11 cellular contexts compared by ENCODE assay signal in the genomic region with DNA sequence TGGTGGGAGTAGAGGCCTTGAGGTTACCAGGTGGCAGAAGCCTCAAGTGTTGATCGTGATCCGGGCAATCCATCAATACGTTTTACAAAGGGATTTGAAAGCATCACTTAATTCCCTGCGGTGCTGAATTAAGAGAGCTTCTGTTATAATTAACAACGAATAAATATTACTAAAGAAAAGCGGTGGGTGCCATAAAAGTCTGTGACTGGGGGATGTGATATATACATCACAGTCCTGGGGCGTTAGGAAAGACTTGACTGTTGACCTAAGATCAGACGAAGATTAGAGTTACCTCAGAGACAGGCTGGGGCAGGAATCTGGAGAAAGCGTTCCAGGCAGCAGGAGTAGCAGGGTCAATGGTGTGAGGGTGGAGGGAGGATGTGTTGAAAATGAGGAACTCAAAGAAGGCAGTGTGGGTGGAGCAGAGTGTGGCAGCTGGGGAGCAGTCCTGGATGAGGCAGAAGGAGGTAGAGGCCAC. TPM values are rescaled to one million over a fixed set of nuclear protein-coding genes. Genes with fewer than 3 reads are reported as not detected.
DNase-seq lines count a peak whose midpoint lies in the region; ATAC-seq and TF ChIP-seq lines count a peak whose summit lies in the region.
"Had no signal": no experiment of that assay in that cellular context is flagged by ENCODE, and none has a peak within 500 bp of the region (broad histone marks: within the 10 kb centered on the region; RNA-seq: fewer than 3 reads in every experiment).

No MANE protein-coding gene starts in this region.

- H3K36me3 Mint-ChIP-seq in activated naive CD8-positive, alpha-beta T cell treated with anti-CD3 and anti-CD28 coated beads, Interleukin-2, amount 50 U/mL, for 24 hours (ENCODE audit: low read depth), result no peaks in the 10 kb centered on the region
- no peaks in the 10 kb centered on the region for H3K36me3 Mint-ChIP-seq in osteocyte (ENCODE audit: unreplicated experiment)

- no peak overlapping the region for H3K27ac Mint-ChIP-seq in activated naive CD8-positive, alpha-beta T cell treated with anti-CD3 and anti-CD28 coated beads, Interleukin-2, amount 50 U/mL, for 24 hours
- H3K27ac Mint-ChIP-seq in osteocyte (ENCODE audit: unreplicated experiment), result no peak overlapping the region

- H3K4me3 Mint-ChIP-seq in activated naive CD8-positive, alpha-beta T cell treated with anti-CD3 and anti-CD28 coated beads, Interleukin-2, amount 50 U/mL, for 24 hours, result no peak overlapping the region
- H3K4me3 Mint-ChIP-seq in osteocyte (ENCODE audit: unreplicated experiment), result no peak overlapping the region

- no peaks in the 10 kb centered on the region for H3K9me3 Mint-ChIP-seq in activated naive CD8-positive, alpha-beta T cell treated with anti-CD3 and anti-CD28 coated beads, Interleukin-2, amount 50 U/mL, for 24 hours
- H3K9me3 Mint-ChIP-seq in osteocyte (ENCODE audit: unreplicated experiment), result peaks cover 3% of the 10 kb centered on the region

- no peaks in the 10 kb centered on the region for H3K27me3 Mint-ChIP-seq in activated naive CD8-positive, alpha-beta T cell treated with anti-CD3 and anti-CD28 coated beads, Interleukin-2, amount 50 U/mL, for 24 hours
- no peaks in the 10 kb centered on the region for H3K27me3 Mint-ChIP-seq in osteocyte (ENCODE audit: unreplicated experiment)

- no peak for TF ChIP-seq CTCF in osteocyte (IDR thresholded peaks at IDR 0.05)

- ATAC-seq in HG03159 (IDR thresholded peaks at IDR 0.05; ENCODE audit: unreplicated experiment), result no peak
- no peak for ATAC-seq in activated naive CD8-positive, alpha-beta T cell treated with anti-CD3 and anti-CD28 coated beads, Interleukin-2, amount 50 U/mL, for 24 hours
- ATAC-seq: heart right ventricle had no signal

- DNase-seq in GF-D8 (lab: John Stamatoyannopoulos, UW) (peak; percentile 60), NCI-H187 treated with DMSO at 0.1 percent for 48 hours (lab: John Stamatoyannopoulos, UW) (peak; percentile 33), SHP77 treated with DMSO at 0.1 percent for 48 hours (lab: John Stamatoyannopoulos, UW) (peak; percentile 7), iPS DF 19.7 (ENCODE audit: low read depth, low spot score) (peak; percentile 20), osteocyte (ENCODE audit: extremely low spot score, unreplicated experiment) (no peak), medulla oblongata (ENCODE audit: extremely low spot score) (no peak)
- DNase-seq in activated naive CD8-positive, alpha-beta T cell treated with anti-CD3 and anti-CD28 coated beads, Interleukin-2, amount 50 U/mL, for 24 hours, result no peak
- DNase-seq: activated effector memory CD4-positive, alpha-beta T cell treated with anti-CD3 and anti-CD28 coated beads, Interleukin-2, amount 50 U/mL, for 16 hours; heart right ventricle; PC-9 had no signal

- no peaks in the 10 kb centered on the region for H3K4me1 Mint-ChIP-seq in activated naive CD8-positive, alpha-beta T cell treated with anti-CD3 and anti-CD28 coated beads, Interleukin-2, amount 50 U/mL, for 24 hours
- peaks cover 35% of the 10 kb centered on the region for H3K4me1 Mint-ChIP-seq in osteocyte (ENCODE audit: unreplicated experiment)

RNA-seq across cellular contexts. Expression of gene C5orf63, which starts 6.7 kb away (rescaled TPM):
- total RNA-seq in osteocyte, result 0.08 and 0.24 TPM in 2 replicates

RNA-seq across cellular contexts. Expression of gene MARCHF3, which starts 49.7 kb away (rescaled TPM):
- total RNA-seq in osteocyte, result 33.5 and 34.5 TPM in 2 replicates

Comparison
In these comparisons a context has a peak if more than half of its experiments do, and no peak if none do; other contexts are left out.
1. DNase-seq: peak in GF-D8 (single experiment), NCI-H187 treated with DMSO at 0.1 percent for 48 hours (single experiment), SHP77 treated with DMSO at 0.1 percent for 48 hours (single experiment) and iPS DF 19.7 (single experiment); none in activated naive CD8-positive, alpha-beta T cell treated with anti-CD3 and anti-CD28 coated beads, Interleukin-2, amount 50 U/mL, for 24 hours (single experiment), osteocyte (single experiment) and medulla oblongata (single experiment).